ENCODE assay signal across 8 cellular contexts in genomic region chr6:104859225-104860146, GRCh38. TPM values are rescaled to one million over a fixed set of nuclear protein-coding genes. Genes with fewer than 3 reads are reported as not detected.
A peak's percentile ranks its signal among the peaks of the same experiment; 100 is the strongest.
DNase-seq lines count a peak whose midpoint lies in the region; FAIRE-seq and TF ChIP-seq lines count a peak whose summit lies in the region.

HACE1 (minus strand) TSS chr6:104859919; CDS start chr6:104859642, 277 bp downstream.

- H4K20me1 ChIP-seq in Loucy (ENCODE audit: insufficient read depth, low read length, poor library complexity, severe bottlenecking) = peaks cover 20% of the 10 kb centered on the region

- H3K9me3 ChIP-seq in Loucy (ENCODE audit: insufficient read depth, low read depth, low read length) (no peaks in the 10 kb centered on the region), neuronal stem cell (replicated peaks in 1 of 2; ENCODE audit: control insufficient read depth in 2 of 2, insufficient read depth in 1 of 2, low read depth in 1 of 2, low read length in 2 of 2) (no peaks in the 10 kb centered on the region)

- H3K4me1 ChIP-seq in Loucy (ENCODE audit: insufficient read depth, low read length, poor library complexity, severe bottlenecking) (peaks cover 34% of the 10 kb centered on the region), neuronal stem cell (ENCODE audit: control insufficient read depth in 2 of 2, insufficient read depth in 1 of 2, low read depth in 1 of 2, low read length in 2 of 2) (peaks cover 0 to 1% of the 10 kb centered on the region in 2 donors)

- H3K36me3 ChIP-seq in H7 (replicated peaks; ENCODE audit: control insufficient read depth, insufficient read depth, low read length) (no peaks in the 10 kb centered on the region), Loucy (ENCODE audit: insufficient read depth, low read length) (no peaks in the 10 kb centered on the region), neuronal stem cell (replicated peaks in 1 of 2; ENCODE audit: control insufficient read depth in 2 of 2, insufficient read depth in 2 of 2, low read length in 2 of 2) (peaks cover 0 to 3% of the 10 kb centered on the region in 2 donors)

- H3F3A ChIP-seq in Loucy (ENCODE audit: low read depth) = 0 out of 2 replicates have a peak, but pooled peaks cover 3% of the 10 kb centered on the region

- peaks cover 38% of the 10 kb centered on the region for H3K79me2 ChIP-seq in Loucy (ENCODE audit: insufficient read depth, low read length)

- no peak within 1 kb of the TSS for H2BK15ac ChIP-seq in neuronal stem cell (ENCODE audit: low read length)

- no peak within 1 kb of the TSS for H4K91ac ChIP-seq in neuronal stem cell (ENCODE audit: low read depth, low read length, poor library complexity)

- peak within 1 kb of the TSS; percentile 58 for H2BK12ac ChIP-seq in neuronal stem cell (ENCODE audit: low read length)

- no peak within 1 kb of the TSS for H4K8ac ChIP-seq in neuronal stem cell (ENCODE audit: low read depth, low read length)

- peak within 1 kb of the TSS; percentile 56 for H2AK5ac ChIP-seq in neuronal stem cell (ENCODE audit: low read depth, low read length)

- no peaks in the 10 kb centered on the region for H3K27me3 ChIP-seq in H7 (ENCODE audit: control insufficient read depth, insufficient read depth, low read length)
- H3K27me3 ChIP-seq in Loucy (ENCODE audit: insufficient read depth, low read length, poor library complexity, severe bottlenecking) = no peaks in the 10 kb centered on the region
- peaks cover 0 to 3% (median 0%) of the 10 kb centered on the region in 3 experiments for H3K27me3 ChIP-seq in neuronal stem cell (ENCODE audit: control insufficient read depth in 3 of 3, insufficient read depth in 3 of 3, low read depth in 1 of 3, low read length in 3 of 3)

- H3K9ac ChIP-seq in Loucy (ENCODE audit: low read depth, low read length, poor library complexity, severe bottlenecking) (peak within 1 kb of the TSS; percentile 83), neuronal stem cell (ENCODE audit: low read depth, low read length, poor library complexity) (peak within 1 kb of the TSS; percentile 97)

- no peak within 1 kb of the TSS for H2BK120ac ChIP-seq in neuronal stem cell (ENCODE audit: low read depth, low read length)

- peak within 1 kb of the TSS; percentile 98 for H3K18ac ChIP-seq in neuronal stem cell (ENCODE audit: low read length)

- no CpG with 5 or more reads among the region's 89 CpGs for WGBS in neuronal stem cell (ENCODE audit: extremely low coverage in 2 of 2, insufficient read length in 2 of 2, insufficient replicate concordance in 1 of 2), 2 donors

- H3K27ac ChIP-seq in neuronal stem cell (replicated peaks; ENCODE audit: low read length) = peak within 1 kb of the TSS; percentile 87

- peak within 1 kb of the TSS; percentile 76 for H3K4ac ChIP-seq in neuronal stem cell (ENCODE audit: low read length)

- H3K9me2 ChIP-seq in Loucy (replicated peaks; ENCODE audit: low read depth, low read length) = no peaks in the 10 kb centered on the region

- H3K4me3 ChIP-seq in H7 (ENCODE audit: insufficient read depth, low read depth, low read length) (peak within 1 kb of the TSS; percentile 95), Loucy (ENCODE audit: low read length, poor library complexity, severe bottlenecking) (peak within 1 kb of the TSS; percentile 92), neuronal stem cell (ENCODE audit: low read length in 2 of 2) (peak within 1 kb of the TSS; percentile 69 to 99)

- peak; percentile 88 for FAIRE-seq in G401.6 (lab: Jason Lieb, UNC)

- H3K4me2 ChIP-seq in Loucy (ENCODE audit: low read depth, low read length, poor library complexity, severe bottlenecking) (peak within 1 kb of the TSS; percentile 91), neuronal stem cell (ENCODE audit: insufficient read depth, low read length, poor library complexity, severe bottlenecking) (peak within 1 kb of the TSS; percentile 61)

- H2AFZ ChIP-seq in Loucy (ENCODE audit: low read length) (peak within 1 kb of the TSS; percentile 98), neuronal stem cell (ENCODE audit: low read length) (peak within 1 kb of the TSS; percentile 97)

- peak within 1 kb of the TSS; percentile 90 for H2BK5ac ChIP-seq in neuronal stem cell (ENCODE audit: low read length)

- TF ChIP-seq CTCF in Loucy (conservative IDR thresholded peaks at IDR 0.05; ENCODE audit: low read length) = 0 out of 2 replicates have a peak, but pooled peaks have one; percentile 17
- no peak for TF ChIP-seq CTCF in subcutaneous adipose tissue (IDR thresholded peaks at IDR 0.05; ENCODE audit: low read depth)

- DNase-seq in H7 (peak; percentile 94), SHP77 treated with DMSO at 0.1 percent for 48 hours (lab: John Stamatoyannopoulos, UW) (peak; percentile 71), activated gamma-delta T cell (lab: John Stamatoyannopoulos, UW) (peak; percentile 67), foreskin melanocyte (peak; percentile 84), neuronal stem cell (ENCODE audit: low spot score) (peak; percentile 86)

- H3K79me1 ChIP-seq in neuronal stem cell (ENCODE audit: low read depth, low read length) = peaks cover 9% of the 10 kb centered on the region

- H3K23ac ChIP-seq in neuronal stem cell (ENCODE audit: low read depth, low read length, poor library complexity) = peak within 1 kb of the TSS; percentile 97

- H3K14ac ChIP-seq in neuronal stem cell (ENCODE audit: low read length) = peak within 1 kb of the TSS; percentile 97

RNA-seq across cellular contexts. Expression of gene HACE1, which starts in this region (rescaled TPM):
- 12.7 and 20.1 TPM in 2 replicates for total RNA-seq in H7 (2014; rRNA removed; shearing (Covaris generic))
- polyA plus RNA-seq in neuronal stem cell (2013, experiment 1 of 2) = 15.3 TPM
- polyA plus RNA-seq in neuronal stem cell (2013, experiment 2 of 2) = 15.0 TPM
- total RNA-seq in subcutaneous adipose tissue = 10 to 100 TPM; 15.7 to 23.3 (median 21.0) TPM

Comparison
In these comparisons a context has a peak if more than half of its experiments do, and no peak if none do; other contexts are left out.
1. Peak in every context shown above with its lines: DNase-seq, H3K4me3 ChIP-seq and H3K27ac ChIP-seq.